Comparison of ENCODE assay signal across 14 cellular contexts in genomic region chr10:35185260-35186034, GRCh38. TPM values are rescaled to one million over a fixed set of nuclear protein-coding genes. Genes with fewer than 3 reads are reported as not detected.
A peak's percentile ranks its signal among the peaks of the same experiment; 100 is the strongest.
DNase-seq lines count a peak whose midpoint lies in the region; ATAC-seq, FAIRE-seq and TF ChIP-seq lines count a peak whose summit lies in the region.
"Had no signal": no experiment of that assay in that cellular context is flagged by ENCODE, and none has a peak within 500 bp of the region (broad histone marks: within the 10 kb centered on the region; RNA-seq: fewer than 3 reads in every experiment).

No MANE protein-coding gene starts in this region.

- H3K27ac ChIP-seq in OCI-LY3 (ENCODE audit: low read length) = peak overlapping the region; percentile 69
- no peak overlapping the region for H3K27ac ChIP-seq in sigmoid colon
- H3K27ac ChIP-seq: ascending aorta, prostate gland had no signal

- peak overlapping the region; percentile 32; the same call in 1 of the 2 replicates for H3K9ac ChIP-seq in OCI-LY3 (ENCODE audit: low read length)

- TF ChIP-seq POLR2A in sigmoid colon (IDR thresholded peaks at IDR 0.05) = no peak

- no peak for DNase-seq in Right ventricle myocardium inferior (ENCODE audit: missing footprints)
- no peak for DNase-seq in cardiac septum (ENCODE audit: low spot score)
- DNase-seq in sigmoid colon = no peak
- no peak for DNase-seq in G401 (ENCODE audit: low spot score)
- no peak for DNase-seq in frontal cortex (ENCODE audit: low spot score in 2 of 2)
- DNase-seq: activated CD4-positive, CD25-positive, alpha-beta regulatory T cell; activated T-cell treated with anti-CD3 and anti-CD28 coated beads, Interleukin-2, amount 50 U/mL, for 72 hours; dorsolateral prefrontal cortex had no signal

- peaks cover 25% of the 10 kb centered on the region for H3K36me3 Mint-ChIP-seq in stimulated activated memory B cell treated with anti-CD40 and anti-IgM and Interleukin-4, amounts not matched to agents 10 μg/mL and 1 μg/mL and 100 μg/mL, for 72 hours

- intact Hi-C loops in Right ventricle myocardium inferior (cut with DNase I) (no loop called here), cardiac septum (cut with DNase I) (no loop called here), sigmoid colon (cut with DNase I) (no loop called here)

- peak overlapping the region; percentile 52 for H3K4me3 ChIP-seq in OCI-LY3 (ENCODE audit: low read length)
- H3K4me3 ChIP-seq in sigmoid colon = no peak overlapping the region
- H3K4me3 ChIP-seq: ascending aorta, dorsolateral prefrontal cortex, prostate gland had no signal

- FAIRE-seq in frontal cortex (lab: Jason Lieb, UNC) = no peak
- FAIRE-seq: urothelium cell line had no signal

- no peak overlapping the region for H3K4me3 Mint-ChIP-seq in stimulated activated memory B cell treated with anti-CD40 and anti-IgM and Interleukin-4, amounts not matched to agents 10 μg/mL and 1 μg/mL and 100 μg/mL, for 72 hours

- H3K9me3 ChIP-seq in OCI-LY3 (ENCODE audit: insufficient read depth, low read length) (no peaks in the 10 kb centered on the region), sigmoid colon (no peaks in the 10 kb centered on the region)
- H3K9me3 ChIP-seq: ascending aorta, prostate gland had no signal

- peak overlapping the region; percentile 71; the same call in 1 of the 2 replicates for H2AFZ ChIP-seq in OCI-LY3 (ENCODE audit: low read depth, low read length)

- in situ Hi-C loops in G401 (cut with HindIII; ENCODE audit: low sequenced_read_pairs) = no loop called here

- peak overlapping the region; percentile 85 for H3K27ac Mint-ChIP-seq in stimulated activated memory B cell treated with anti-CD40 and anti-IgM and Interleukin-4, amounts not matched to agents 10 μg/mL and 1 μg/mL and 100 μg/mL, for 72 hours

- no peak for TF ChIP-seq CTCF in OCI-LY3 (IDR thresholded peaks at IDR 0.05; ENCODE audit: low read depth, low read length)
- no peak for TF ChIP-seq CTCF in sigmoid colon (IDR thresholded peaks at IDR 0.05)

- H3K4me1 ChIP-seq in OCI-LY3 (ENCODE audit: low read length) (peaks cover 24% of the 10 kb centered on the region), sigmoid colon (peaks cover 0 to 12% (median 4%) of the 10 kb centered on the region in 4 donors)
- H3K4me1 ChIP-seq: ascending aorta, prostate gland had no signal

- H3K27me3 ChIP-seq in OCI-LY3 (ENCODE audit: low read depth, low read length) (no peaks in the 10 kb centered on the region), sigmoid colon (no peaks in the 10 kb centered on the region)
- H3K27me3 ChIP-seq: ascending aorta, dorsolateral prefrontal cortex had no signal

- H3K27me3 Mint-ChIP-seq in stimulated activated memory B cell treated with anti-CD40 and anti-IgM and Interleukin-4, amounts not matched to agents 10 μg/mL and 1 μg/mL and 100 μg/mL, for 72 hours = no peaks in the 10 kb centered on the region

- no peak for TF ChIP-seq EP300 in sigmoid colon (IDR thresholded peaks at IDR 0.05)

- no peaks in the 10 kb centered on the region for H3K79me2 ChIP-seq in OCI-LY3 (ENCODE audit: low read length)

- no peaks in the 10 kb centered on the region for H3K36me3 ChIP-seq in OCI-LY3 (replicated peaks; ENCODE audit: low read depth, low read length)
- H3K36me3 ChIP-seq in sigmoid colon = no peaks in the 10 kb centered on the region
- H3K36me3 ChIP-seq: prostate gland had no signal

- no peaks in the 10 kb centered on the region for H3K9me3 Mint-ChIP-seq in stimulated activated memory B cell treated with anti-CD40 and anti-IgM and Interleukin-4, amounts not matched to agents 10 μg/mL and 1 μg/mL and 100 μg/mL, for 72 hours
- H3K9me3 Mint-ChIP-seq: activated T-cell treated with anti-CD3 and anti-CD28 coated beads, Interleukin-2, amount 50 U/mL, for 72 hours had no signal

- 85 to 87% methylated on average over 8 of the region's 8 CpGs for WGBS in sigmoid colon, 2 donors

- peak; percentile 28 for ATAC-seq in Right ventricle myocardium inferior
- ATAC-seq in GM21786 (IDR thresholded peaks at IDR 0.05; ENCODE audit: unreplicated experiment) = peak; percentile 67
- ATAC-seq in stimulated activated memory B cell treated with anti-CD40 and anti-IgM and Interleukin-4, amounts not matched to agents 10 μg/mL and 1 μg/mL and 100 μg/mL, for 72 hours = no peak

- H4K20me1 ChIP-seq in OCI-LY3 (ENCODE audit: insufficient read depth, low read length) = no peaks in the 10 kb centered on the region

- peak overlapping the region; percentile 70 for H3K4me2 ChIP-seq in OCI-LY3 (ENCODE audit: low read length)

- H3K4me1 Mint-ChIP-seq in stimulated activated memory B cell treated with anti-CD40 and anti-IgM and Interleukin-4, amounts not matched to agents 10 μg/mL and 1 μg/mL and 100 μg/mL, for 72 hours = peaks cover 14% of the 10 kb centered on the region

RNA-seq across cellular contexts. Expression of gene CREM, which starts 58.8 kb away (rescaled TPM):
- 63.7 TPM for total RNA-seq in Right ventricle myocardium inferior
- total RNA-seq in cardiac septum = 46.0 TPM
- 10 to 100 TPM; 37.5 to 76.0 (median 45.3) TPM for total RNA-seq in sigmoid colon
- polyA plus RNA-seq in sigmoid colon = 10 to 100 TPM; 25.9 to 30.6 (median 29.6) TPM
- total RNA-seq in G401 (2014; rRNA removed; shearing (Covaris generic)) = 58.3 and 108 TPM in 2 replicates
- 14.7 TPM for total RNA-seq in frontal cortex
